ENCODE assay signal across 14 cellular contexts in the genomic region with DNA sequence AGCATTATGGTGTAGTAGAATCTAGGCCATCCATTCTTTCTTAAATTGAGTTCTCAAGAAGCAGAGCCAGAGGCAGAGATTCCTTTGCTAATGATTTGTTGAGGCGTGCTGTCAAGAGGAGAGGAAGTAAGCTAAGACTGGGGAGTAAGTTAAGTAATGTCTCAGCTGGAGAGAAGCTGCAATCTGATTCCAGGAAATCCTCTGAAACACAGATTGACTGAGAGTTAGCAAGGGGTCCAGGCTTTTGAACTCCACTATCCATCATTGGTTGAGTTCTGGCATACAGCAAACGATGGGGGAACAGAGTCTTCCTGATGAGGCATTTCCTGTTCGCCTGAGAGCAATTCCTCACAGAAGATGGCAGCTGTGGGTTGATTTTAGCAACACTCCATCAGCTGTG.
"Had no signal": no experiment of that assay in that cellular context is flagged by ENCODE, and none has a peak within 500 bp of the region (broad histone marks: within the 10 kb centered on the region; RNA-seq: fewer than 3 reads in every experiment).

No MANE protein-coding gene starts in this region.

- H3K27me3 Mint-ChIP-seq: activated CD4-positive, alpha-beta T cell treated with anti-CD3 and anti-CD28 coated beads for 36 hours; activated CD8-positive, alpha-beta T cell treated with anti-CD3 and anti-CD28 coated beads for 36 hours; central memory CD8-positive, alpha-beta T cell had no signal

- ATAC-seq: activated CD4-positive, alpha-beta T cell treated with anti-CD3 and anti-CD28 coated beads for 36 hours; activated CD8-positive, alpha-beta T cell treated with anti-CD3 and anti-CD28 coated beads for 36 hours; stimulated activated naive CD8-positive, alpha-beta T cell treated with anti-CD3 and anti-CD28 coated beads, Interleukin-15, Interleukin-2, amounts not matched to agents 100 U/mL and 50 U/mL, for 24 hours had no signal

- H3K4me1 Mint-ChIP-seq: activated CD4-positive, alpha-beta T cell treated with anti-CD3 and anti-CD28 coated beads for 36 hours; central memory CD8-positive, alpha-beta T cell had no signal

- DNase-seq: activated CD4-positive, alpha-beta T cell treated with anti-CD3 and anti-CD28 coated beads for 36 hours; activated CD8-positive, alpha-beta memory T cell treated with anti-CD3 and anti-CD28 coated beads, Interleukin-2, amount 50 U/mL, for 4 hours; activated CD8-positive, alpha-beta T cell treated with anti-CD3 and anti-CD28 coated beads for 36 hours; activated naive CD4-positive, alpha-beta T cell treated with Interleukin-2 at 50 U/mL for 16 hours; endodermal cell; foreskin fibroblast; stimulated activated CD4-positive, alpha-beta T cell treated with anti-CD3 and anti-CD28 coated beads, Interleukin-2, amount 100 ng/mL, for 48 hours; stimulated activated CD8-positive, alpha-beta memory T cell treated with anti-CD3 and anti-CD28 coated beads, Interleukin-4, amount 100 ng/mL, for 48 hours; stimulated activated naive CD8-positive, alpha-beta T cell treated with anti-CD3 and anti-CD28 coated beads, Interleukin-15, Interleukin-2, amounts not matched to agents 100 U/mL and 50 U/mL, for 24 hours; T-helper 9 cell had no signal

- H3K4me3 Mint-ChIP-seq: activated CD4-positive, alpha-beta T cell treated with anti-CD3 and anti-CD28 coated beads for 36 hours; activated CD8-positive, alpha-beta T cell treated with anti-CD3 and anti-CD28 coated beads for 36 hours; activated T-helper 1 cell treated with anti-CD3 and anti-CD28 coated beads, Interleukin-12 subunit alpha, Interleukin-12 subunit beta, Interleukin-2, Interleukin-4 antibody, amounts not matched to agents 30 ng/mL and 10 ng/mL and 1 ng/mL, durations not matched to agents 14 hours and 24 hours and 36 hours; central memory CD8-positive, alpha-beta T cell; endodermal cell; nephron had no signal

- H3K9me3 Mint-ChIP-seq: activated CD8-positive, alpha-beta T cell treated with anti-CD3 and anti-CD28 coated beads for 36 hours; activated T-helper 1 cell treated with anti-CD3 and anti-CD28 coated beads, Interleukin-12 subunit alpha, Interleukin-12 subunit beta, Interleukin-2, Interleukin-4 antibody, amounts not matched to agents 30 ng/mL and 10 ng/mL and 1 ng/mL, durations not matched to agents 14 hours and 24 hours and 36 hours had no signal

- H3K27ac Mint-ChIP-seq: activated CD4-positive, alpha-beta T cell treated with anti-CD3 and anti-CD28 coated beads for 36 hours; activated CD8-positive, alpha-beta T cell treated with anti-CD3 and anti-CD28 coated beads for 36 hours; activated T-helper 1 cell treated with anti-CD3 and anti-CD28 coated beads, Interleukin-12 subunit alpha, Interleukin-12 subunit beta, Interleukin-2, Interleukin-4 antibody, amounts not matched to agents 30 ng/mL and 10 ng/mL and 1 ng/mL, durations not matched to agents 14 hours and 24 hours and 36 hours; endodermal cell had no signal

- H3K27ac ChIP-seq: VCaP had no signal
